ENCODE assay signal across 1 cellular context in genomic region chr16:70761656-70762055, GRCh38.
TF ChIP-seq lines count a peak whose summit lies in the region.

No MANE protein-coding gene starts in this region.

TF ChIP-seq in IMR-90, 13 proteins besides CTCF, POLR2A, EP300 and RAD21:
- TF ChIP-seq BHLHE40 (IDR thresholded peaks at IDR 0.05; ENCODE audit: low read depth, low read length), result no peak
- TF ChIP-seq NFE2L2 (IDR thresholded peaks at IDR 0.05; ENCODE audit: low read depth, low read length), result no peak
- no peak for TF ChIP-seq USF2 (IDR thresholded peaks at IDR 0.05; ENCODE audit: low read depth, low read length)
- TF ChIP-seq FOS (IDR thresholded peaks at IDR 0.05; ENCODE audit: low read depth, low read length), result no peak
- no peak for TF ChIP-seq RCOR1 (IDR thresholded peaks at IDR 0.05; ENCODE audit: insufficient replicate concordance, low read length)
- no peak for TF ChIP-seq MAFK (IDR thresholded peaks at IDR 0.05; ENCODE audit: low read depth, low read length)
- no peak for TF ChIP-seq MXI1 (IDR thresholded peaks at IDR 0.05; ENCODE audit: borderline replicate concordance, low read depth, low read length)
- no peak for TF ChIP-seq SMC3 (IDR thresholded peaks at IDR 0.05; ENCODE audit: low read depth, low read length)
- TF ChIP-seq MAZ (IDR thresholded peaks at IDR 0.05; ENCODE audit: borderline replicate concordance, low read depth, low read length), result no peak
- no peak for TF ChIP-seq ELK1 (IDR thresholded peaks at IDR 0.05; ENCODE audit: borderline replicate concordance, low read depth, low read length)
- no peak for TF ChIP-seq CEBPB (IDR thresholded peaks at IDR 0.05; ENCODE audit: low read depth, low read length)
